ENCODE assay signal across 22 cellular contexts in the genomic region with DNA sequence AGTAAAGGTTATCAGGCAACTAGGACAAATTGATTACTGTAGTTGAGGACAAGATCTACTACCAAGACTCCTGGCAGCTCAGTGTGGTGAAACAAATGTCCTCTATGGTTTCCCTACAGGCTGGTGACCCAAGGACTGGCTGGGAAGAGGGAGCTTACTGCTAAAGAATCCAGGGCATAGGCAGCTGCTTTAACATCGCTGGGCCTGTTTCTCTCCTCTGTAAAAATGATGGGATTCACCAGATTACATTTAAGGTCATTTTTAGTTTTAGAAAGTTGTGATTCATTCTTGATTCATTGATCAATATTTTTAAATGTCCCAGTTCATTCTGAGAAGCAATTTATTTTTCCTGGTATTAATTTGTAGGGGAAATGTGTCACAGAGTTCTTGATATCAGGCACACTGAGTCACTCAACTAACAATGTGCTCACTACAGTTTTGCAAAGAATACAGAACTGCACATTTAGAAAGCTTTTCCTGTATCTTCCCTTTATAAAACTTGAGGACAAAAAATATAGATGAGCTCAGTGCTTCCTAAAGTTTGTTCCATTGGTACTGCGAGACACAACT. TPM values are rescaled to one million over a fixed set of nuclear protein-coding genes. Genes with fewer than 3 reads are reported as not detected.
"Had no signal": no experiment of that assay in that cellular context is flagged by ENCODE, and none has a peak within 500 bp of the region (broad histone marks: within the 10 kb centered on the region; RNA-seq: fewer than 3 reads in every experiment).

No MANE protein-coding gene starts in this region.

- H3K36me3 ChIP-seq: heart right ventricle, neutrophil, right atrium auricular region, sigmoid colon, tibial artery, upper lobe of left lung, uterus had no signal

- H3K27ac ChIP-seq: coronary artery, dorsolateral prefrontal cortex, heart right ventricle, neutrophil, right atrium auricular region, sigmoid colon, skin epidermis, tibial artery, upper lobe of left lung, uterus had no signal

- FAIRE-seq: islet of Langerhans had no signal

- DNase-seq: dorsolateral prefrontal cortex; effector CD8-positive, alpha-beta T cell; foreskin melanocyte; heart right ventricle; hypothalamus; kidney glomerular epithelial cell; mammary epithelial cell; mucosa of descending colon; naive thymus-derived CD8-positive, alpha-beta T cell; sigmoid colon; stimulated activated CD4-positive, alpha-beta T cell treated with anti-CD3 and anti-CD28 coated beads, Interleukin-2, amount 100 ng/mL, for 24 hours; stimulated activated CD4-positive, alpha-beta T cell treated with anti-CD3 and anti-CD28 coated beads, Interleukin-4, amount 100 ng/mL, for 4 hours; stimulated activated naive CD4-positive, alpha-beta T cell; tibial artery; upper lobe of left lung; uterus had no signal

- H3K4me1 ChIP-seq: heart right ventricle, right atrium auricular region, sigmoid colon, tibial artery, upper lobe of left lung, uterus had no signal

- ATAC-seq: esophagus mucosa; heart right ventricle; mucosa of descending colon; naive thymus-derived CD8-positive, alpha-beta T cell had no signal

- H3K27me3 ChIP-seq: right atrium auricular region, tibial artery, upper lobe of left lung, uterus had no signal

- H3K4me3 ChIP-seq: coronary artery, dorsolateral prefrontal cortex, heart right ventricle, mucosa of descending colon, right atrium auricular region, sigmoid colon, skin epidermis, tibial artery, upper lobe of left lung, uterus had no signal

RNA-seq across cellular contexts. Expression of gene FAM124A, which starts 19.6 kb away (rescaled TPM):
- total RNA-seq: naive thymus-derived CD8-positive, alpha-beta T cell had no signal
